In genomic region chr19:57870225-57870624, GRCh38 we compare ENCODE assay signal across 2 cellular contexts.
A peak's percentile ranks its signal among the peaks of the same experiment; 100 is the strongest.
TF ChIP-seq lines count a peak whose summit lies in the region.

No MANE protein-coding gene starts in this region.

TF ChIP-seq in HepG2, 621 proteins besides CTCF, POLR2A, EP300 and RAD21:
- no peak for TF ChIP-seq TFDP2 (CRISPR knock-in tag; IDR thresholded peaks at IDR 0.05)
- TF ChIP-seq HBP1 (CRISPR knock-in tag; IDR thresholded peaks at IDR 0.05; ENCODE audit: low read depth) = no peak
- no peak for TF ChIP-seq ELF1 (CRISPR knock-in tag; IDR thresholded peaks at IDR 0.05)
- TF ChIP-seq ZNF3 (CRISPR knock-in tag; IDR thresholded peaks at IDR 0.05) = no peak
- TF ChIP-seq, protein P1, sequence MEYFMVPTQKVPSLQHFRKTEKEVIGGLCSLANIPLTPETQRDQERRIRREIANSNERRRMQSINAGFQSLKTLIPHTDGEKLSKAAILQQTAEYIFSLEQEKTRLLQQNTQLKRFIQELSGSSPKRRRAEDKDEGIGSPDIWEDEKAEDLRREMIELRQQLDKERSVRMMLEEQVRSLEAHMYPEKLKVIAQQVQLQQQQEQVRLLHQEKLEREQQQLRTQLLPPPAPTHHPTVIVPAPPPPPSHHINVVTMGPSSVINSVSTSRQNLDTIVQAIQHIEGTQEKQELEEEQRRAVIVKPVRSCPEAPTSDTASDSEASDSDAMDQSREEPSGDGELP (IDR thresholded peaks at IDR 0.05; ENCODE audit: borderline replicate concordance, low read depth) = no peak
- TF ChIP-seq TGIF2 (CRISPR knock-in tag; IDR thresholded peaks at IDR 0.05) = no peak
- TF ChIP-seq MNT (IDR thresholded peaks at IDR 0.05) = no peak
- TF ChIP-seq MAFF (IDR thresholded peaks at IDR 0.05; ENCODE audit: low read depth, low read length) = no peak
- TF ChIP-seq, protein P2, sequence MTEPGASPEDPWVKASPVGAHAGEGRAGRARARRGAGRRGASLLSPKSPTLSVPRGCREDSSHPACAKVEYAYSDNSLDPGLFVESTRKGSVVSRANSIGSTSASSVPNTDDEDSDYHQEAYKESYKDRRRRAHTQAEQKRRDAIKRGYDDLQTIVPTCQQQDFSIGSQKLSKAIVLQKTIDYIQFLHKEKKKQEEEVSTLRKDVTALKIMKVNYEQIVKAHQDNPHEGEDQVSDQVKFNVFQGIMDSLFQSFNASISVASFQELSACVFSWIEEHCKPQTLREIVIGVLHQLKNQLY (CRISPR knock-in tag; IDR thresholded peaks at IDR 0.05) = no peak
- peak; percentile 60 for TF ChIP-seq RBM22 (optimal IDR thresholded peaks at IDR 0.05; ENCODE audit: low read length)
- no peak for TF ChIP-seq TBX2 (CRISPR knock-in tag; IDR thresholded peaks at IDR 0.05; ENCODE audit: borderline replicate concordance)
- peak; percentile 14; the same call in 1 of the 2 replicates for TF ChIP-seq ZC3H13 (CRISPR knock-in tag; IDR thresholded peaks at IDR 0.05)
- no peak for TF ChIP-seq ISL2 (CRISPR knock-in tag; IDR thresholded peaks at IDR 0.05)

TF ChIP-seq in HEK293, 187 proteins besides CTCF, POLR2A, EP300 and RAD21:
- TF ChIP-seq, protein P3, sequence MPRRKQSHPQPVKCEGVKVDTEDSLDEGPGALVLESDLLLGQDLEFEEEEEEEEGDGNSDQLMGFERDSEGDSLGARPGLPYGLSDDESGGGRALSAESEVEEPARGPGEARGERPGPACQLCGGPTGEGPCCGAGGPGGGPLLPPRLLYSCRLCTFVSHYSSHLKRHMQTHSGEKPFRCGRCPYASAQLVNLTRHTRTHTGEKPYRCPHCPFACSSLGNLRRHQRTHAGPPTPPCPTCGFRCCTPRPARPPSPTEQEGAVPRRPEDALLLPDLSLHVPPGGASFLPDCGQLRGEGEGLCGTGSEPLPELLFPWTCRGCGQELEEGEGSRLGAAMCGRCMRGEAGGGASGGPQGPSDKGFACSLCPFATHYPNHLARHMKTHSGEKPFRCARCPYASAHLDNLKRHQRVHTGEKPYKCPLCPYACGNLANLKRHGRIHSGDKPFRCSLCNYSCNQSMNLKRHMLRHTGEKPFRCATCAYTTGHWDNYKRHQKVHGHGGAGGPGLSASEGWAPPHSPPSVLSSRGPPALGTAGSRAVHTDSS (tag by site-specific recombination; IDR thresholded peaks at IDR 0.05) = 0 out of 2 replicates have a peak, but pooled peaks have one; percentile 11
- TF ChIP-seq ZFHX2 (tag by site-specific recombination; conservative IDR thresholded peaks at IDR 0.05) = no peak
- TF ChIP-seq SETDB1 (IDR thresholded peaks at IDR 0.05; ENCODE audit: insufficient read length, low read length) = peak; percentile 10
TF ChIP-seq in HEK293: peak in this region for 2.
